Comparison of ENCODE assay signal across 7 cellular contexts in genomic region chr4:166501941-166502382, GRCh38.
DNase-seq lines count a peak whose midpoint lies in the region; ATAC-seq and TF ChIP-seq lines count a peak whose summit lies in the region.

No MANE protein-coding gene starts in this region.

- in situ Hi-C loops in brain microvascular endothelial cell (cut with HindIII; ENCODE audit: low pct_ligation_motif_present, low sequenced_read_pairs) = no loop called here

- H3K9me3 ChIP-seq in colonic mucosa = no peaks in the 10 kb centered on the region

- no peak overlapping the region for H3K9ac ChIP-seq in colonic mucosa (ENCODE audit: low read depth in 2 of 2, low read length in 2 of 2)

- intact Hi-C loops in posterior vena cava (cut with DNase I) (no loop called here), colonic mucosa (cut with DNase I) (no loop called here)

- H3K27me3 ChIP-seq in brain microvascular endothelial cell (replicated peaks) (no peaks in the 10 kb centered on the region), colonic mucosa (no peaks in the 10 kb centered on the region)

- ATAC-seq in GM19395 (IDR thresholded peaks at IDR 0.05; ENCODE audit: unreplicated experiment) (peak; percentile 86), HG03280 (IDR thresholded peaks at IDR 0.05; ENCODE audit: unreplicated experiment) (peak; percentile 75)

- no peaks in the 10 kb centered on the region for H3K36me3 ChIP-seq in brain microvascular endothelial cell (replicated peaks)
- H3K36me3 ChIP-seq in colonic mucosa = no peaks in the 10 kb centered on the region

- no peaks in the 10 kb centered on the region for H3K4me1 ChIP-seq in colonic mucosa

- peak; percentile 26 for DNase-seq in brain microvascular endothelial cell
- peak; percentile 58 for DNase-seq in posterior vena cava (ENCODE audit: low spot score)
- no peak for DNase-seq in activated effector memory CD4-positive, alpha-beta T cell treated with anti-CD3 and anti-CD28 coated beads, Interleukin-2, amount 50 U/mL, for 16 hours
- no peak for DNase-seq in colonic mucosa
- no peak for DNase-seq in NOMO-1 treated with dmso at 0.1 percent for 144 hours (lab: John Stamatoyannopoulos, UW; ENCODE audit: unreplicated experiment)

- H3K4me3 ChIP-seq in brain microvascular endothelial cell (ENCODE audit: low read depth, low read length) (no peak overlapping the region), colonic mucosa (no peak overlapping the region)

- TF ChIP-seq CTCF in brain microvascular endothelial cell (IDR thresholded peaks at IDR 0.05; ENCODE audit: low read depth, low read length, missing control alignments) = peak; percentile 80
- TF ChIP-seq CTCF in colonic mucosa (IDR thresholded peaks at IDR 0.05) = no peak

- H3K27ac ChIP-seq in brain microvascular endothelial cell = no peak overlapping the region
- H3K27ac ChIP-seq in colonic mucosa = no peak overlapping the region

Comparison
In these comparisons a context has a peak if more than half of its experiments do, and no peak if none do; other contexts are left out.
1. DNase-seq: peak in brain microvascular endothelial cell (single experiment) and posterior vena cava (single experiment); none in activated effector memory CD4-positive, alpha-beta T cell treated with anti-CD3 and anti-CD28 coated beads, Interleukin-2, amount 50 U/mL, for 16 hours (single experiment), colonic mucosa (single experiment) and NOMO-1 treated with dmso at 0.1 percent for 144 hours (single experiment).